ENCODE assay signal across 25 cellular contexts in the genomic region with DNA sequence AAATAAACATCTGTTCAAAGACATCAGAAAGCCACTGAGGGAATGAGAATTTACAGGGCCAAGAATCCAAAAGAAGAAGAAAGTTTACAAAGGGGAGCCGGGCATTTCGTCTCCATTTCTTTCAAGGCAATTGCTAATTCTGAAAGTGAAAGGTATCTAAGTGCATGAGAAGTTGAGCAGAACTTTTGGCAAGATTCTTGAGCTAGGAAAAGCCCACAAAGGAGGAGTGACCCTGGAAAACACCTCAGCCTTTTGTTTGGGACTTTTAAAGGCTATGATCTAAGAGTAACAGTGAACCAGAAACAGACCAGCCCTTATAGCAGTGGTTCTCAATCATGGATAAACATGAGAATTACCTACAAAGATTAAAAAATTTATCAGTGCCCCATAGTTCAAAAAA.
A peak's percentile ranks its signal among the peaks of the same experiment; 100 is the strongest.
DNase-seq lines count a peak whose midpoint lies in the region; ATAC-seq and FAIRE-seq lines count a peak whose summit lies in the region.
"Had no signal": no experiment of that assay in that cellular context is flagged by ENCODE, and none has a peak within 500 bp of the region (broad histone marks: within the 10 kb centered on the region; RNA-seq: fewer than 3 reads in every experiment).

No MANE protein-coding gene starts in this region.

- DNase-seq in GM18507 (ENCODE audit: extremely low spot score, insufficient read length, low read depth), result no peak
- DNase-seq in medulla oblongata (ENCODE audit: extremely low spot score), result peak; percentile 46
- DNase-seq in kidney tubule cell (ENCODE audit: low spot score), result no peak
- DNase-seq in NCI-H69 (lab: John Stamatoyannopoulos, UW), result no peak
- no peak for DNase-seq in HTR-8/SVneo (ENCODE audit: insufficient read length, low spot score)
- DNase-seq in HCEC 1CT, result no peak
- DNase-seq: activated CD4-positive, alpha-beta T cell treated with anti-CD3 and anti-CD28 coated beads, Interleukin-2, amount 10 ng/mL, durations not matched to agents 7 days and 5 days; activated naive CD8-positive, alpha-beta T cell treated with anti-CD3 and anti-CD28 coated beads, Interleukin-2, amount 10 ng/mL, durations not matched to agents 7 days and 5 days; CD4-positive, CD25-positive, alpha-beta regulatory T cell; DMS 273 treated with DMSO at 0.1 percent for 48 hours; effector CD4-positive, alpha-beta T cell; erythroblast; GDM1; NCI-H1092 treated with DMSO at 0.1 percent for 48 hours; NCI-H1930; NCI-H345; stimulated activated CD4-positive, alpha-beta T cell treated with anti-CD3 and anti-CD28 coated beads, Interleukin-2, amount 100 ng/mL, for 24 hours; T-helper 17 cell; thyroid gland had no signal

- ATAC-seq in GM21447 (IDR thresholded peaks at IDR 0.05; ENCODE audit: unreplicated experiment), result peak; percentile 69
- ATAC-seq in HG03378 (IDR thresholded peaks at IDR 0.05; ENCODE audit: unreplicated experiment), result peak; percentile 63
- ATAC-seq: gastroesophageal sphincter; Panc1; stimulated activated memory B cell treated with anti-CD40 and anti-IgM and Interleukin-4, amounts not matched to agents 10 μg/mL and 1 μg/mL and 100 μg/mL, for 72 hours; T-helper 17 cell had no signal

- FAIRE-seq in GM18507 (lab: Jason Lieb, UNC), result peak; percentile 39
- FAIRE-seq in HTR-8/SVneo (lab: Jason Lieb, UNC), result no peak
- FAIRE-seq: keratinocyte had no signal
